18 cellular contexts compared by ENCODE assay signal in the genomic region with DNA sequence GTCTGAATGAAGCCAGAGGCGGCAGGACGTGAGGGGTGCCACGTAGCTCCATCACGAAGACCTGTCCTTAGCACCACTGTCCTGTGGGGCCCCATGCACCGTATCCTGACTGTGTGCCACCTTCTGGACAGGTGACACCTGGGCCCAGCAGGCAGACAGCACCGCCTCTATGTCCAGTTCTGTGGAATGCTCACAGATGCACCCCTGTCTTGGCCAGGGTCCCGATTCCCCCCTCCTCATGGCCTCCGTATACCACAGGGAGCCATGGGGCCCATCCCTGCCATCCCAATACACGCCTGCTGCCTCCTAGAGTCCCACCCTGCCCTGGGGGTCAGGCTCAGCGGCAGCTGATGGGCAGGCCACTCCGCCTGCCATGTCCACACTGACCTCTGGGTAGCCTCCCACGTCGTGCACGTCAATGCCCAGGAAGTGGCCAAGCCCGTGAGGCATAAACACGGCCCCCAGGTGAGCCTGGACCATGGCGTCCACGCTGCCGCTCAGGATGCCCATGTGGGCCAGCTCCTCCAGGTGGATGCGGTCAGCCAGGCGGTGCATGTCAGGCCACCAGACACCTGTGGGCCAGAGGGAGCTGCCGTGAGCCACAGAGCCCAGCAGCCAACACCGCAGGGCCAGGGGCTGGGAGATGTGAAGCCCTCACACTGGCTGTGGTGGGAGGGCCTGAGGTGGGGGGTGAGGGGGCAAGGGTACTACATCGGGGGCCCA. TPM values are rescaled to one million over a fixed set of nuclear protein-coding genes. Genes with fewer than 3 reads are reported as not detected.
DNase-seq lines count a peak whose midpoint lies in the region; ATAC-seq and TF ChIP-seq lines count a peak whose summit lies in the region.
"Had no signal": no experiment of that assay in that cellular context is flagged by ENCODE, and none has a peak within 500 bp of the region (broad histone marks: within the 10 kb centered on the region; RNA-seq: fewer than 3 reads in every experiment).

No MANE protein-coding gene starts in this region.

- peak overlapping the region; percentile 20 for H2AK5ac ChIP-seq in neuronal stem cell (ENCODE audit: low read depth, low read length)

- no peak overlapping the region for H2BK15ac ChIP-seq in neuronal stem cell (ENCODE audit: low read length)

- peak overlapping the region; percentile 44 for H3K9ac ChIP-seq in neuronal stem cell (ENCODE audit: low read depth, low read length, poor library complexity)
- H3K9ac ChIP-seq: neural progenitor cell had no signal

- TF ChIP-seq CTCF in heart left ventricle (IDR thresholded peaks at IDR 0.05) (no peak), left ventricle myocardium inferior (IDR thresholded peaks at IDR 0.05; ENCODE audit: borderline replicate concordance) (no peak)

- peak overlapping the region; percentile 73 for H3K23ac ChIP-seq in neuronal stem cell (ENCODE audit: low read depth, low read length, poor library complexity)

- H3K18ac ChIP-seq in neuronal stem cell (ENCODE audit: low read length) = peak overlapping the region; percentile 12

- no peak overlapping the region for H2BK120ac ChIP-seq in neuronal stem cell (ENCODE audit: low read depth, low read length)

- in situ Hi-C loops in ACHN (cut with HindIII; ENCODE audit: low pct_ligation_motif_present, low pct_unique_long_range_greater_than_20kb, low sequenced_read_pairs) = no loop called here

- H4K91ac ChIP-seq in neuronal stem cell (ENCODE audit: low read depth, low read length, poor library complexity) = no peak overlapping the region

- intact Hi-C loops in heart left ventricle (cut with DNase I) = loop anchor here in 2 of 10 donors (2.0 to 10.0 kb wide), 2 partner anchors 14 to 86 kb away; a partner anchor contains a TSS
- intact Hi-C loops in left cardiac atrium (cut with DNase I) = no loop called here
- intact Hi-C loops in left ventricle myocardium inferior (cut with micrococcal nuclease) = no loop called here
- intact Hi-C loops in aorta (cut with DNase I) = no loop called here

- H3K9me3 ChIP-seq in heart left ventricle (no peaks in the 10 kb centered on the region), left ventricle myocardium inferior (replicated peaks) (no peaks in the 10 kb centered on the region), neuronal stem cell (replicated peaks in 1 of 2; ENCODE audit: control insufficient read depth in 2 of 2, insufficient read depth in 1 of 2, low read depth in 1 of 2, low read length in 2 of 2) (no peaks in the 10 kb centered on the region), aorta (ENCODE audit: control insufficient read depth, low read length) (no peaks in the 10 kb centered on the region)
- H3K9me3 ChIP-seq: SJSA1, thoracic aorta had no signal

- H2AFZ ChIP-seq in neuronal stem cell (ENCODE audit: low read length) = no peak overlapping the region
- H2AFZ ChIP-seq: neural progenitor cell had no signal

- H2BK5ac ChIP-seq in neuronal stem cell (ENCODE audit: low read length) = no peak overlapping the region

- no peak overlapping the region for H3K4ac ChIP-seq in neuronal stem cell (ENCODE audit: low read length)

- H3K36me3 ChIP-seq in heart left ventricle = peaks cover 0 to 19% (median 7%) of the 10 kb centered on the region in 9 donors
- H3K36me3 ChIP-seq in left ventricle myocardium inferior = no peaks in the 10 kb centered on the region
- peaks cover 6 to 7% of the 10 kb centered on the region in 2 donors for H3K36me3 ChIP-seq in neuronal stem cell (replicated peaks in 1 of 2; ENCODE audit: control insufficient read depth in 2 of 2, insufficient read depth in 2 of 2, low read length in 2 of 2)
- no peaks in the 10 kb centered on the region for H3K36me3 ChIP-seq in aorta (ENCODE audit: control insufficient read depth in 1 of 2, insufficient read depth in 2 of 2, low read length in 1 of 2)
- H3K36me3 ChIP-seq: neural progenitor cell had no signal

- 83 to 88% (median 87%) methylated on average over 12 to 24 of the region's 24 CpGs for WGBS in heart left ventricle, 4 donors
- WGBS in neuronal stem cell (ENCODE audit: extremely low coverage in 2 of 2, insufficient read length in 2 of 2, insufficient replicate concordance in 1 of 2), 2 donors = no CpG with 5 or more reads among the region's 24 CpGs
- 89 to 94% methylated on average over 24 of the region's 24 CpGs for WGBS in aorta, 2 donors

- peak overlapping the region in 11 of 12 donors; percentile 25 to 87 (median 70) for H3K27ac ChIP-seq in heart left ventricle
- H3K27ac ChIP-seq in left ventricle myocardium inferior (replicated peaks) = peak overlapping the region; percentile 87
- H3K27ac ChIP-seq in neuronal stem cell (replicated peaks; ENCODE audit: low read length) = no peak overlapping the region
- no peak overlapping the region for H3K27ac ChIP-seq in aorta (ENCODE audit: low read depth in 1 of 2, low read length in 2 of 2)
- H3K27ac ChIP-seq: C4-2B, neural progenitor cell, SJSA1, thoracic aorta had no signal

- no peak overlapping the region for H3K4me3 ChIP-seq in heart left ventricle
- H3K4me3 ChIP-seq in left ventricle myocardium inferior = peak overlapping the region; percentile 22
- no peak overlapping the region for H3K4me3 ChIP-seq in neuronal stem cell (ENCODE audit: low read length in 2 of 2)
- H3K4me3 ChIP-seq in aorta (ENCODE audit: low read length in 2 of 2) = no peak overlapping the region
- H3K4me3 ChIP-seq: neural progenitor cell, SJSA1, thoracic aorta had no signal

- H4K8ac ChIP-seq in neuronal stem cell (ENCODE audit: low read depth, low read length) = peak overlapping the region; percentile 82

- H3K4me2 ChIP-seq in neuronal stem cell (ENCODE audit: insufficient read depth, low read length, poor library complexity, severe bottlenecking) = no peak overlapping the region
- H3K4me2 ChIP-seq: neural progenitor cell had no signal

- ATAC-seq in heart left ventricle (no peak), left cardiac atrium (no peak), aorta (ENCODE audit: low FRiP score) (no peak), GM19467 (IDR thresholded peaks at IDR 0.05; ENCODE audit: unreplicated experiment) (no peak)
- ATAC-seq: stimulated activated memory B cell treated with anti-CD40 and anti-IgM and Interleukin-4, amounts not matched to agents 10 μg/mL and 1 μg/mL and 100 μg/mL, for 72 hours had no signal

- peaks cover 15 to 88% (median 74%) of the 10 kb centered on the region in 12 donors for H3K4me1 ChIP-seq in heart left ventricle
- H3K4me1 ChIP-seq in left ventricle myocardium inferior = peaks cover 98% of the 10 kb centered on the region
- H3K4me1 ChIP-seq in neuronal stem cell (ENCODE audit: control insufficient read depth in 2 of 2, insufficient read depth in 1 of 2, low read depth in 1 of 2, low read length in 2 of 2) = peaks cover 0 to 11% of the 10 kb centered on the region in 2 donors
- no peaks in the 10 kb centered on the region for H3K4me1 ChIP-seq in aorta (ENCODE audit: control insufficient read depth in 1 of 2, insufficient read depth in 2 of 2, low read length in 2 of 2)
- H3K4me1 ChIP-seq: neural progenitor cell had no signal

- peaks cover 22% of the 10 kb centered on the region for H3K79me1 ChIP-seq in neuronal stem cell (ENCODE audit: low read depth, low read length)

- peak overlapping the region; percentile 84 for H2BK12ac ChIP-seq in neuronal stem cell (ENCODE audit: low read length)

- TF ChIP-seq POLR2A in heart left ventricle (IDR thresholded peaks at IDR 0.05) = no peak

- H3K27me3 ChIP-seq in heart left ventricle (no peaks in the 10 kb centered on the region), left ventricle myocardium inferior (ENCODE audit: low read depth) (no peaks in the 10 kb centered on the region), neuronal stem cell (ENCODE audit: control insufficient read depth in 3 of 3, insufficient read depth in 3 of 3, low read depth in 1 of 3, low read length in 3 of 3) (no peaks in the 10 kb centered on the region), aorta (ENCODE audit: control insufficient read depth in 1 of 2, insufficient read depth in 2 of 2, low read length in 1 of 2) (no peaks in the 10 kb centered on the region)
- H3K27me3 ChIP-seq: neural progenitor cell, SJSA1 had no signal

- DNase-seq in heart left ventricle = peak in 3 of 5 donors; percentile 16 to 59 (median 20)
- DNase-seq in left cardiac atrium = no peak
- DNase-seq in left ventricle myocardium inferior = peak; percentile 18
- DNase-seq in neuronal stem cell (ENCODE audit: low spot score) = no peak
- DNase-seq in aorta = peak; percentile 50 to 73
- no peak for DNase-seq in HuH-7.5 (ENCODE audit: low spot score)
- no peak for DNase-seq in ACHN
- DNase-seq: activated naive CD4-positive, alpha-beta T cell treated with Interleukin-2 at 50 U/mL for 16 hours; erythroblast; NCI-H187; NCI-H226; NCI-H82 had no signal

- peak overlapping the region; percentile 4 for H3K14ac ChIP-seq in neuronal stem cell (ENCODE audit: low read length)

RNA-seq across cellular contexts. Expression of a gene that starts 17.6 kb away (rescaled TPM):
- total RNA-seq in heart left ventricle (10 to 100 TPM; 11.8 to 18.3 (median 14.7) TPM), left cardiac atrium (10 to 100 TPM; 16.6 to 21.0 TPM), left ventricle myocardium inferior (13.0 TPM), aorta (10 to 100 TPM; 21.8 to 30.5 TPM)
- polyA plus RNA-seq in heart left ventricle (10 to 100 TPM; 12.4 to 30.7 TPM), aorta (10 to 100 TPM in 1 of 2 donors, 1 to 10 TPM in 1; 8.6 to 32.2 TPM)
- 23.4 TPM for polyA plus RNA-seq in neuronal stem cell (2013, experiment 1 of 2)
- 23.1 TPM for polyA plus RNA-seq in neuronal stem cell (2013, experiment 2 of 2)

Comparison
In these comparisons a context has a peak if more than half of its experiments do, and no peak if none do; other contexts are left out.
1. DNase-seq: peak in heart left ventricle (3 of 5), left ventricle myocardium inferior (single experiment) and aorta (2 of 2); none in left cardiac atrium (single experiment), neuronal stem cell (single experiment), HuH-7.5 (single experiment) and ACHN (single experiment).
2. H3K27ac ChIP-seq: peak in heart left ventricle (11 of 12) and left ventricle myocardium inferior (single experiment); none in neuronal stem cell (single experiment) and aorta (0 of 2).